8 cellular contexts compared by ENCODE assay signal in the genomic region with DNA sequence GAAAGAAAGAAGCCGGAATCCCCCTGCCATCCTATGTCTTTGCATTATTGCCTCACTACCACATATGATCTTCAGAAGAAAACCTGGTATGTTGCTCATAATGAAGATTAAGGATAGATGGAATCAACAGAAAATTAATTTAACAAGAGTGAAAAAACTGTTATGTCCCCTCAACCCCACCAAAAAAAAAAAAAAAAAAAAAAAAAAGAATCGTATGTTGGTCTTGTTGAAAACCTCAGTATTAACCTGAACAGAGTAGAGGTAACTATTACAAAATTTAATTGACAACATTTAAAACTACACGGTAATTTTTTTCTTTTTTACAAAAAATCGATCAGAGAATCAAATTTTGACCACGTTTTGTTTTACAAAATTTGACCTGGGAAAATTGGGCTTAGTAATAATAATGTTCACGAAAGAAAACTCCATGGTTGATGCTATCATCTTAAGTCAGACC. TPM values are rescaled to one million over a fixed set of nuclear protein-coding genes. Genes with fewer than 3 reads are reported as not detected.
DNase-seq lines count a peak whose midpoint lies in the region; ATAC-seq and TF ChIP-seq lines count a peak whose summit lies in the region.

No MANE protein-coding gene starts in this region.

- peak overlapping the region; percentile 90 for H3K9ac ChIP-seq in mesendoderm (ENCODE audit: low read length)

- H4K8ac ChIP-seq in mesendoderm (ENCODE audit: low read depth, low read length) = no peak overlapping the region

- peaks cover 5% of the 10 kb centered on the region for H3K4me1 Mint-ChIP-seq in MCF 10A (ENCODE audit: insufficient read depth, unreplicated experiment)

- WGBS in mesendoderm (ENCODE audit: extremely low coverage, insufficient coverage, low lambda C conversion rate) = no CpG with 5 or more reads among the region's 6 CpGs
- 30% methylated on average over 6 of the region's 6 CpGs for WGBS in urinary bladder

- no peaks in the 10 kb centered on the region for H3K79me1 ChIP-seq in mesendoderm (ENCODE audit: low read length)

- no peaks in the 10 kb centered on the region for H3K27me3 Mint-ChIP-seq in MCF 10A (ENCODE audit: insufficient read depth, unreplicated experiment)

- peak overlapping the region; percentile 89 for H3K4me3 Mint-ChIP-seq in MCF 10A (ENCODE audit: unreplicated experiment)

- H2AK5ac ChIP-seq in mesendoderm (ENCODE audit: low read length) = no peak overlapping the region

- H2BK120ac ChIP-seq in mesendoderm (ENCODE audit: low read depth, low read length) = no peak overlapping the region

- no peak for TF ChIP-seq CTCF in cardiac muscle cell (IDR thresholded peaks at IDR 0.05; ENCODE audit: low read depth, low read length)
- no peak for TF ChIP-seq CTCF in MCF 10A (IDR thresholded peaks at IDR 0.05; ENCODE audit: unreplicated experiment)

- no peak overlapping the region for H4K5ac ChIP-seq in mesendoderm (ENCODE audit: low read length)

- POLR2A ChIA-PET in MCF 10A (lab: Yijun Ruan, JAX) = interaction anchor here (0.5 to 14.7 kb wide), 38 partner anchors 9 to 661 kb away, joined by 3 to 517 read pairs (median 14); a partner anchor contains a TSS

- peaks cover 40% of the 10 kb centered on the region for H3K79me2 ChIP-seq in mesendoderm (ENCODE audit: control insufficient read depth, insufficient read depth, low read length)

- H3K4me3 ChIP-seq in cardiac muscle cell (peak overlapping the region; percentile 92), mesendoderm (ENCODE audit: low read length) (peak overlapping the region; percentile 55), urinary bladder (ENCODE audit: low read depth, low read length) (peak overlapping the region; percentile 37)

- peaks cover 11% of the 10 kb centered on the region for H3K36me3 ChIP-seq in cardiac muscle cell
- no peaks in the 10 kb centered on the region for H3K36me3 ChIP-seq in mesendoderm (ENCODE audit: control insufficient read depth, insufficient read depth, low read length)
- no peaks in the 10 kb centered on the region for H3K36me3 ChIP-seq in urinary bladder (ENCODE audit: insufficient read depth)

- no peaks in the 10 kb centered on the region for H3K9me3 ChIP-seq in cardiac muscle cell (ENCODE audit: low read depth)

- H3K4me1 ChIP-seq in cardiac muscle cell (ENCODE audit: low read depth) (peaks cover 7% of the 10 kb centered on the region), mesendoderm (ENCODE audit: control insufficient read depth, low read depth, low read length) (no peaks in the 10 kb centered on the region), urinary bladder (ENCODE audit: insufficient read depth) (no peaks in the 10 kb centered on the region)

- H2BK5ac ChIP-seq in mesendoderm (ENCODE audit: low read length) = no peak overlapping the region

- peak overlapping the region; percentile 99 for H3K27ac Mint-ChIP-seq in MCF 10A (ENCODE audit: low read depth, unreplicated experiment)

- H3K4me2 ChIP-seq in mesendoderm (ENCODE audit: low read length) = peak overlapping the region; percentile 94

- H3K4ac ChIP-seq in mesendoderm (ENCODE audit: low read depth, low read length) = no peak overlapping the region

- no peak overlapping the region for H3K23ac ChIP-seq in mesendoderm (ENCODE audit: low read length)

- no peaks in the 10 kb centered on the region for H3K27me3 ChIP-seq in cardiac muscle cell
- no peaks in the 10 kb centered on the region for H3K27me3 ChIP-seq in mesendoderm (ENCODE audit: insufficient read depth, low read length, poor library complexity)

- CTCF ChIA-PET in MCF 10A (lab: Yijun Ruan, JAX) = interaction anchor here (0.5 to 9.9 kb wide), 27 partner anchors 9 to 327 kb away, joined by 3 to 202 read pairs (median 5); no protein-coding TSS in a partner anchor

- ATAC-seq in left ventricle myocardium superior = no peak
- no peak for ATAC-seq in GM21390 (IDR thresholded peaks at IDR 0.05; ENCODE audit: unreplicated experiment)

- H3K9me3 Mint-ChIP-seq in MCF 10A (ENCODE audit: unreplicated experiment) = no peaks in the 10 kb centered on the region

- peak overlapping the region; percentile 39 for H3K18ac ChIP-seq in mesendoderm (ENCODE audit: low read length)

- peak overlapping the region; percentile 92 for H3K56ac ChIP-seq in mesendoderm (ENCODE audit: low read length)

- intact Hi-C loops in left ventricle myocardium superior (cut with micrococcal nuclease) = loop anchor here (5.0 kb wide), 1 partner anchor 110 kb away; no protein-coding TSS in a partner anchor
- intact Hi-C loops in MCF 10A (cut with micrococcal nuclease) = no loop called here

- H3K27ac ChIP-seq in cardiac muscle cell (peak overlapping the region; percentile 97), mesendoderm (ENCODE audit: low read depth, low read length) (peak overlapping the region; percentile 98), urinary bladder (ENCODE audit: low read depth) (peak overlapping the region; percentile 85)

- BruUV-seq in MCF 10A (replicated peaks; lab: Mats Ljungman, UMichigan) = no TSS peak

- H2BK15ac ChIP-seq in mesendoderm (replicated peaks; ENCODE audit: low read depth) = no peak overlapping the region

- peaks cover 51% of the 10 kb centered on the region for H3K36me3 Mint-ChIP-seq in MCF 10A (ENCODE audit: insufficient read depth, unreplicated experiment)

- DNase-seq in cardiac muscle cell (ENCODE audit: low read depth in 1 of 2, low spot score in 1 of 2) (no peak), left ventricle myocardium superior (no peak), MCF 10A (ENCODE audit: unreplicated experiment) (no peak), mesendoderm (no peak), germinal center (ENCODE audit: low spot score) (no peak), 8988T (no peak)

RNA-seq across cellular contexts. Expression of a gene that starts 0.8 kb away (rescaled TPM):
- 282 and 286 TPM in 2 replicates for total RNA-seq in cardiac muscle cell
- 161 and 195 TPM in 2 replicates for polyA plus RNA-seq in cardiac muscle cell
- 214 TPM for total RNA-seq in left ventricle myocardium superior
- total RNA-seq in MCF 10A (2022) = 666 and 744 TPM in 2 replicates
- 145 TPM for polyA plus RNA-seq in mesendoderm (2013, experiment 1 of 2)
- polyA plus RNA-seq in mesendoderm (2013, experiment 2 of 2) = 145 TPM
- total RNA-seq in urinary bladder = 343 TPM
- polyA plus RNA-seq in urinary bladder = 144 TPM

RNA-seq across cellular contexts. Expression of a gene that starts 29.2 kb away (rescaled TPM):
- 4.2 and 7.6 TPM in 2 replicates for total RNA-seq in cardiac muscle cell
- polyA plus RNA-seq in cardiac muscle cell = 4.7 and 6.3 TPM in 2 replicates
- 32.8 TPM for total RNA-seq in left ventricle myocardium superior
- total RNA-seq in MCF 10A (2022) = 3.9 and 5.1 TPM in 2 replicates
- 0.13 TPM for polyA plus RNA-seq in mesendoderm (2013, experiment 1 of 2)
- 0.07 TPM for polyA plus RNA-seq in mesendoderm (2013, experiment 2 of 2)
- 5.6 TPM for total RNA-seq in urinary bladder
- 14.2 TPM for polyA plus RNA-seq in urinary bladder

Comparison
In these comparisons a context has a peak if more than half of its experiments do, and no peak if none do; other contexts are left out.
1. H3K4me3 ChIP-seq: peak in every context shown above with its lines; median percentile 92 in cardiac muscle cell; 55 in mesendoderm; 37 in urinary bladder.